ENCODE assay signal across 15 cellular contexts in the genomic region with DNA sequence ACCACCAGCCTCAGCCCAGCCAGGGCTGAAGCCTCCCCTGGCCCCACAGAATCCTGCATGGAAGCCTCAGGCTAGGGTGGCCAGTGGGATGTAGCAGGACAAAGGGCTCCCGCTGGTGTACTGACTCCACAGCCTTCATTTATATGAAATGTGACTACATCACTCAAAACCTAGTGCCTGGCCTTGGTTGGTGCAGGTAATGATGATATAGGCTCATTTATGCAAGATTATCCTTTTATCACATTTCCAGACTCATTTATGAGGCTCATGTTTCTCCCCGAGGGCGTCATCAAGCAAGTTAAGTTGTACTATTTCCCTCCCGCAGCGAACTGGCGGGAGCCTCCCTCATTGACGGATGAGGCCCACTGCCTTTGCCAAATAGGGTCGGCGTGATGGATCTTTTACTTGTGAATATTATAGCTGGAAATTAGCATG.
"Had no signal": no experiment of that assay in that cellular context is flagged by ENCODE, and none has a peak within 500 bp of the region (broad histone marks: within the 10 kb centered on the region; RNA-seq: fewer than 3 reads in every experiment).

No MANE protein-coding gene starts in this region.

- H3K4me1 Mint-ChIP-seq: T-helper 17 cell had no signal

- H3K36me3 Mint-ChIP-seq: natural killer cell treated with Interleukin-12 subunit alpha and Interleukin-12 subunit beta and Interleukin-15 and Interleukin-18, amount 100 ng/mL, for 72 hours had no signal

- H3K27me3 ChIP-seq: esophagus squamous epithelium, transverse colon had no signal

- H3K27ac ChIP-seq: esophagus squamous epithelium, skin epidermis, transverse colon had no signal

- H3K36me3 ChIP-seq: esophagus squamous epithelium, transverse colon had no signal

- H3K4me3 Mint-ChIP-seq: activated naive CD4-positive, alpha-beta T cell treated with anti-CD3 and anti-CD28 coated beads for 36 hours; activated T-helper 17 cell treated with anti-CD3 and anti-CD28 coated beads, Interleukin-2, amount 50 U/mL, for 72 hours; natural killer cell treated with Interleukin-12 subunit alpha and Interleukin-12 subunit beta and Interleukin-15 and Interleukin-18, amount 100 ng/mL, for 72 hours; stimulated activated naive B cell treated with anti-CD40 and anti-IgM and Interleukin-4, amounts not matched to agents 10 μg/mL and 1 μg/mL and 100 μg/mL, for 72 hours; T-helper 17 cell; WTC11 had no signal

- H3K27ac Mint-ChIP-seq: activated naive CD4-positive, alpha-beta T cell treated with anti-CD3 and anti-CD28 coated beads for 36 hours; activated T-helper 17 cell treated with anti-CD3 and anti-CD28 coated beads, Interleukin-2, amount 50 U/mL, for 72 hours; natural killer cell treated with Interleukin-12 subunit alpha and Interleukin-12 subunit beta and Interleukin-15 and Interleukin-18, amount 100 ng/mL, for 72 hours; stimulated activated naive B cell treated with anti-CD40 and anti-IgM and Interleukin-4, amounts not matched to agents 10 μg/mL and 1 μg/mL and 100 μg/mL, for 72 hours; T-helper 17 cell; WTC11 had no signal

- H3K4me3 ChIP-seq: esophagus squamous epithelium, skin epidermis, transverse colon had no signal

- ATAC-seq: activated T-helper 17 cell treated with anti-CD3 and anti-CD28 coated beads, Interleukin-2, amount 50 U/mL, for 72 hours; stimulated activated naive B cell treated with anti-CD40 and anti-IgM and Interleukin-4, amounts not matched to agents 10 μg/mL and 1 μg/mL and 100 μg/mL, for 72 hours; T-helper 17 cell; WTC11 had no signal

- DNase-seq: activated CD4-positive, alpha-beta T cell treated with anti-CD3 and anti-CD28 coated beads for 48 hours; activated naive CD4-positive, alpha-beta T cell treated with anti-CD3 and anti-CD28 coated beads for 36 hours; esophagus squamous epithelium; hypothalamus; mesendoderm; retina; stimulated activated CD4-positive, alpha-beta T cell treated with anti-CD3 and anti-CD28 coated beads, Interleukin-15, amount 100 ng/mL, for 24 hours; stimulated activated CD4-positive, alpha-beta T cell treated with anti-CD3 and anti-CD28 coated beads, Interleukin-4, amount 100 ng/mL, for 1 hour; stimulated activated naive B cell treated with anti-CD40 and anti-IgM and Interleukin-4, amounts not matched to agents 10 μg/mL and 1 μg/mL and 100 μg/mL, for 72 hours; T-helper 17 cell; transverse colon had no signal

- H3K9me3 Mint-ChIP-seq: activated T-helper 17 cell treated with anti-CD3 and anti-CD28 coated beads, Interleukin-2, amount 50 U/mL, for 72 hours; natural killer cell treated with Interleukin-12 subunit alpha and Interleukin-12 subunit beta and Interleukin-15 and Interleukin-18, amount 100 ng/mL, for 72 hours had no signal
